In genomic region chr12:19276767-19277166, GRCh38 we compare ENCODE assay signal across 25 cellular contexts.
"Had no signal": no experiment of that assay in that cellular context is flagged by ENCODE, and none has a peak within 500 bp of the region (broad histone marks: within the 10 kb centered on the region; RNA-seq: fewer than 3 reads in every experiment).

No MANE protein-coding gene starts in this region.

- H3K27ac ChIP-seq: neutrophil, pancreas, psoas muscle, right lobe of liver, sigmoid colon, stomach, thoracic aorta, thyroid gland, tibial nerve, upper lobe of left lung, vagina had no signal

- H3K4me3 ChIP-seq: pancreas, psoas muscle, right lobe of liver, sigmoid colon, stomach, thoracic aorta, thyroid gland, tibial nerve, upper lobe of left lung, vagina had no signal

- H3K4me1 ChIP-seq: psoas muscle, right lobe of liver had no signal

- DNase-seq: natural killer cell; nucleus accumbens; pancreas; psoas muscle; right cardiac atrium; right lobe of liver; sigmoid colon; small intestine; stimulated activated CD4-positive, alpha-beta T cell treated with anti-CD3 and anti-CD28 coated beads, Interleukin-15, amount 100 ng/mL, for 24 hours; stimulated activated CD4-positive, alpha-beta T cell treated with anti-CD3 and anti-CD28 coated beads, Interleukin-2, amount 100 ng/mL, for 24 hours; stimulated activated CD4-positive, alpha-beta T cell treated with anti-CD3 and anti-CD28 coated beads, Interleukin-2, amount 100 ng/mL, for 48 hours; stimulated activated CD4-positive, alpha-beta T cell treated with anti-CD3 and anti-CD28 coated beads, Interleukin-4, amount 100 ng/mL, for 24 hours; stimulated activated naive B cell treated with anti-CD40 and anti-IgM and Interleukin-4, amounts not matched to agents 10 μg/mL and 1 μg/mL and 100 μg/mL, for 72 hours; stimulated activated naive CD4-positive, alpha-beta T cell treated with Interleukin-2 at 50 U/mL for 16 hours; stomach; thyroid gland; trophoblast cell; upper lobe of left lung had no signal

- H3K9me3 Mint-ChIP-seq: natural killer cell; nephron; stimulated activated effector memory CD8-positive, alpha-beta T cell treated with anti-CD3 and anti-CD28 coated beads, Interleukin-12 subunit alpha, Interleukin-12 subunit beta, amount 100 ng/mL, for 72 hours; stimulated activated naive B cell treated with anti-CD40 and anti-IgM and Interleukin-4, amounts not matched to agents 10 μg/mL and 1 μg/mL and 100 μg/mL, for 72 hours had no signal

- H3K27ac Mint-ChIP-seq: natural killer cell; nephron; stimulated activated effector memory CD8-positive, alpha-beta T cell treated with anti-CD3 and anti-CD28 coated beads, Interleukin-12 subunit alpha, Interleukin-12 subunit beta, amount 100 ng/mL, for 72 hours; stimulated activated naive B cell treated with anti-CD40 and anti-IgM and Interleukin-4, amounts not matched to agents 10 μg/mL and 1 μg/mL and 100 μg/mL, for 72 hours; stimulated activated naive CD8-positive, alpha-beta T cell treated with anti-CD3 and anti-CD28 coated beads, Interleukin-15, Interleukin-2, amounts not matched to agents 100 ng/mL and 50 ng/mL, for 24 hours had no signal

- H3K27me3 ChIP-seq: neutrophil, pancreas, right lobe of liver, sigmoid colon, stomach, thyroid gland, tibial nerve, upper lobe of left lung, vagina had no signal

- H3K36me3 Mint-ChIP-seq: natural killer cell; stimulated activated effector memory CD8-positive, alpha-beta T cell treated with anti-CD3 and anti-CD28 coated beads, Interleukin-12 subunit alpha, Interleukin-12 subunit beta, amount 100 ng/mL, for 72 hours; stimulated activated naive B cell treated with anti-CD40 and anti-IgM and Interleukin-4, amounts not matched to agents 10 μg/mL and 1 μg/mL and 100 μg/mL, for 72 hours had no signal

- H3K9me3 ChIP-seq: neutrophil, pancreas, psoas muscle, right lobe of liver, sigmoid colon, stomach, thoracic aorta, thyroid gland, tibial nerve, upper lobe of left lung, vagina had no signal

- ATAC-seq: natural killer cell; pancreas; psoas muscle; right cardiac atrium; right lobe of liver; stimulated activated effector memory CD8-positive, alpha-beta T cell treated with anti-CD3 and anti-CD28 coated beads, Interleukin-12 subunit alpha, Interleukin-12 subunit beta, amount 100 ng/mL, for 72 hours; stimulated activated naive B cell treated with anti-CD40 and anti-IgM and Interleukin-4, amounts not matched to agents 10 μg/mL and 1 μg/mL and 100 μg/mL, for 72 hours had no signal

- H3K4me1 Mint-ChIP-seq: nephron; stimulated activated naive B cell treated with anti-CD40 and anti-IgM and Interleukin-4, amounts not matched to agents 10 μg/mL and 1 μg/mL and 100 μg/mL, for 72 hours had no signal

- H3K36me3 ChIP-seq: neutrophil, thoracic aorta had no signal

- H3K4me3 Mint-ChIP-seq: natural killer cell; nephron; stimulated activated effector memory CD8-positive, alpha-beta T cell treated with anti-CD3 and anti-CD28 coated beads, Interleukin-12 subunit alpha, Interleukin-12 subunit beta, amount 100 ng/mL, for 72 hours; stimulated activated naive B cell treated with anti-CD40 and anti-IgM and Interleukin-4, amounts not matched to agents 10 μg/mL and 1 μg/mL and 100 μg/mL, for 72 hours; stimulated activated naive CD8-positive, alpha-beta T cell treated with anti-CD3 and anti-CD28 coated beads, Interleukin-15, Interleukin-2, amounts not matched to agents 100 ng/mL and 50 ng/mL, for 24 hours had no signal

- H3K27me3 Mint-ChIP-seq: stimulated activated naive B cell treated with anti-CD40 and anti-IgM and Interleukin-4, amounts not matched to agents 10 μg/mL and 1 μg/mL and 100 μg/mL, for 72 hours; stimulated activated naive CD8-positive, alpha-beta T cell treated with anti-CD3 and anti-CD28 coated beads, Interleukin-15, Interleukin-2, amounts not matched to agents 100 ng/mL and 50 ng/mL, for 24 hours had no signal
